In the genomic region with DNA sequence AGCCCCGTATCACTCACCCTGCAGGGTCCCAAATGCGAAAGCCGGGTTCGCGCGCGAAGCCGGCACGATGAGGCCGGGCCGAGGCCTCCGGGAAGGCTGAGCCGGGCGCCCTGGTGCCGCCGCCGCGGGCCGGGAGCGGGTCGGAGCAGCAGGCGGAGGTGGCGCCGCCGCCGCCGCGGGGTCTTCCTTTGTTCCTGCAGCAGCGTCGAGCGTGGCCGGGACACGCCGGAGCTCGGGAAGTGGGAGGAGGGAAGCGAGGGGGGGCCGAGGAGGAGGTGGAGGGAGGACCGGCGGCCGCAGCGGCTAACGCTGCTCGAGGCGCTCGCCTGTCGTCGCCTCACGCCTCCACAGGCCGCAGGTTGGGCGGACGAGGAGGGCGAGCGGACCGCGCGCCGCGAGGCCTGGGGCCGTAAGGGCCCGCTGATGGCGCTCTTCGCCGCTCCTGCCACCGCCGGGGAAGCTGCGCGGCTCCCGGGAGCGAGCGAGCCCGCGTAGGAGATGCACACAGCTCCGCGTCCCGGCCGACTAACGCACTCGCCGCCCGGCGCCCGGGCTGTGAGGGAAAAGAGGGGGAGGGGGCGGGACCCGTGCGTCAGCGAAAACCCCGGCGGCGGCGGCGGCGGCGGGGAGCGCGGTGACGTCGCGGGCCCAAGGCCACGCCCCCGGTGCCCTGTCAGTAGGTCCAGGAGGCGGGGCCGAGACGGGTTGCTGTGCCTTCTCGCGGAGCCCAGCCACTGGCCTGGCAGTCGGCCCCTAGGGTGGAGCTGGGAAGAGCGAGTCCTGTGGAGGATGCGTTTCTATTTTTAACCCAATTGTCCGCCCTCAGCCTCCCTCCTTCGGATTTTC, we compare ENCODE assay signal across 8 cellular contexts. TPM values are rescaled to one million over a fixed set of nuclear protein-coding genes. Genes with fewer than 3 reads are reported as not detected.
DNase-seq lines count a peak whose midpoint lies in the region; ATAC-seq and TF ChIP-seq lines count a peak whose summit lies in the region.

A gene with protein sequence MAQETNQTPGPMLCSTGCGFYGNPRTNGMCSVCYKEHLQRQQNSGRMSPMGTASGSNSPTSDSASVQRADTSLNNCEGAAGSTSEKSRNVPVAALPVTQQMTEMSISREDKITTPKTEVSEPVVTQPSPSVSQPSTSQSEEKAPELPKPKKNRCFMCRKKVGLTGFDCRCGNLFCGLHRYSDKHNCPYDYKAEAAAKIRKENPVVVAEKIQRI (minus strand): TSS at position 530 of the 846 bp plus-strand sequence. CDS start 4,430 bp downstream, outside the sequence.

- H3K27ac ChIP-seq in epithelial cell of prostate = peak within 1 kb of the TSS; percentile 96

- H3K9me3 ChIP-seq in mucosa of descending colon = no peaks in the 10 kb centered on the region

- intact Hi-C loops in mucosa of descending colon (cut with DNase I, micrococcal nuclease) = loop anchor here (5.0 to 10.0 kb wide), 3 partner anchors 68 to 230 kb away; no protein-coding TSS in a partner anchor

- no peaks in the 10 kb centered on the region for H3K36me3 ChIP-seq in mucosa of descending colon (ENCODE audit: low read depth)

- peak; percentile 99 for DNase-seq in DMS 273 (lab: John Stamatoyannopoulos, UW; ENCODE audit: unreplicated experiment)
- DNase-seq in HuH-7 (ENCODE audit: low spot score) = peak; percentile 95
- DNase-seq in OCI-M1 (lab: John Stamatoyannopoulos, UW) = peak; percentile 97
- DNase-seq in activated T-cell treated with anti-CD3 and anti-CD28 coated beads for 4 hours = peak; percentile 87
- DNase-seq in epithelial cell of prostate (ENCODE audit: low read depth, low spot score) = peak; percentile 92
- peak; percentile 98 to 99 (median 99) for DNase-seq in mucosa of descending colon
- DNase-seq in stimulated activated CD8-positive, alpha-beta memory T cell treated with anti-CD3 and anti-CD28 coated beads, Interleukin-4, amount 100 ng/mL, for 24 hours (ENCODE audit: low read depth) = peak; percentile 91

- ATAC-seq in GM21515 (IDR thresholded peaks at IDR 0.05; ENCODE audit: unreplicated experiment) (peak; percentile 82), mucosa of descending colon (peak; percentile 92)

- peaks cover 22% of the 10 kb centered on the region for H3K4me1 ChIP-seq in mucosa of descending colon (ENCODE audit: low read depth)

- TF ChIP-seq CTCF in mucosa of descending colon (IDR thresholded peaks at IDR 0.05) = peak; percentile 14

- peak within 1 kb of the TSS; percentile 79 for H3K4me3 ChIP-seq in mucosa of descending colon

RNA-seq across cellular contexts. Expression of the gene that starts here (rescaled TPM):
- total RNA-seq in mucosa of descending colon = 100 to 1,000 TPM; 147 to 181 (median 152) TPM

Comparison
In these comparisons a context has a peak if more than half of its experiments do, and no peak if none do; other contexts are left out.
1. Peak in every context shown above with its lines: DNase-seq, ATAC-seq, H3K4me3 ChIP-seq and H3K27ac ChIP-seq.